19 cellular contexts compared by ENCODE assay signal in genomic region chr4:153001626-153002025, GRCh38.
"Had no signal": no experiment of that assay in that cellular context is flagged by ENCODE, and none has a peak within 500 bp of the region (broad histone marks: within the 10 kb centered on the region; RNA-seq: fewer than 3 reads in every experiment).

No MANE protein-coding gene starts in this region.

- H3K27ac ChIP-seq: psoas muscle, uterus had no signal

- H3K4me1 ChIP-seq: psoas muscle, uterus had no signal

- H3K4me3 ChIP-seq: lung, psoas muscle, uterus had no signal

- H3K9me3 ChIP-seq: psoas muscle, uterus had no signal

- ATAC-seq: activated naive CD4-positive, alpha-beta T cell treated with anti-CD3 and anti-CD28 coated beads, Interleukin-2, amount 50 U/mL, for 72 hours; left colon; psoas muscle; sciatic nerve had no signal

- H3K27me3 ChIP-seq: uterus had no signal

- H3K36me3 ChIP-seq: uterus had no signal

- DNase-seq: activated CD4-positive, alpha-beta T cell treated with anti-CD3 and anti-CD28 coated beads, Interleukin-2, amount 10 ng/mL, durations not matched to agents 7 days and 5 days; activated CD4-positive, CD25-positive, alpha-beta regulatory T cell; activated effector memory CD4-positive, alpha-beta T cell treated with anti-CD3 and anti-CD28 coated beads, Interleukin-2, amount 50 U/mL, for 16 hours; activated T-cell treated with anti-CD3 and anti-CD28 coated beads, Interleukin-2, amount 50 U/mL, for 1 hour; amniotic stem cell; cerebellar nuclear complex; dermis blood vessel endothelial cell; endodermal cell; left colon; midbrain; naive B cell; nucleus accumbens; psoas muscle; stimulated activated CD4-positive, alpha-beta T cell treated with anti-CD3 and anti-CD28 coated beads, Interleukin-4, amount 100 ng/mL, for 1 hour; stimulated activated CD8-positive, alpha-beta memory T cell treated with anti-CD3 and anti-CD28 coated beads, Interleukin-4, amount 100 ng/mL, for 48 hours; uterus had no signal
